In the genomic region with DNA sequence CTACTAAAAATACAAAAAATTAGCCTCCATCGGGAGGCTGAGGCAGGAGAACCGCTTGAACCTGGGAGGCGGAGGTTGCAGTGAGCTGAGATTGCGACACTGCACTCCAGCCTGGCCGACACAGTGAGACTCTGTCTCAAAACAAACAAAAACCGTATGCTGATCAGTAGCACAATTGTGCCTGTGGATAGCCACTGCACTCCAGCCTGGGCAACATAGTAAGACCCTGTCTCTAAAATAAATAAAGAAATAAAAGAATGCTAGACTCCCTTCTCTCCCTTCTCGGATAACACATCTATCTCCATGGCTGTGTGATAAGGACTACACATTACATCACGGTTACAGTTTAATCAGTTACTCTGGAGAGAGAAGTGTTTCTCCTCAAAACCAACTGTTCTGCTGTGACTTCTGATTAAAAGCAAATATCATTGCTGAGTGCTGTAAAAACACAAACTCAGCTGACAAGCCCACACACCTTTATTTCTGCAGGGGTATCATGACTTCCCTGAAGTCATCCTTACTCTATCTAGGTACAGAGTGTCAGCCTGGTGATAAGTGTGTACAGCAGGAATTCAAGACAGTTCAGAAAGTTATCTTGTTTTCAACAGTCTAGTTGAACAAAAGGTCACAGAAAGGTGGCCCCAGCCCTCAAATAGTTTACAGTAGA, we compare ENCODE assay signal across 1 cellular context.
TF ChIP-seq lines count a peak whose summit lies in the region.

No MANE protein-coding gene starts in this region.

TF ChIP-seq in HepG2, 621 proteins besides CTCF, POLR2A, EP300 and RAD21 (continued from another document and continues in another):
- TF ChIP-seq, protein P1, sequence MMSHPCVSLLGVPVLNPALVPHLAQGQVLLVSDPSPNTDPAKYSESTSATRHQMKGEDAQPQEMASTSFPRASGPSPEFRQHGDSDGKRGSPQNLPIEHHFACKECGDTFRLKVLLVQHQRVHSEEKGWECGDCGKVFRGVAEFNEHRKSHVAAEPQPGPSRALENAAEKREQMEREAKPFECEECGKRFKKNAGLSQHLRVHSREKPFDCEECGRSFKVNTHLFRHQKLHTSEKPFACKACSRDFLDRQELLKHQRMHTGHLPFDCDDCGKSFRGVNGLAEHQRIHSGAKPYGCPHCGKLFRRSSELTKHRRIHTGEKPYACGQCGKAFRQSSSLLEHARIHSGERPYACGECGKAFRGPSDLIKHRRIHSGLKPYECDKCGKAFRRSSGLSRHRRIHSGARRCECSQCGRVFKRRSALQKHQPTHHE (CRISPR knock-in tag; IDR thresholded peaks at IDR 0.05; ENCODE audit: borderline replicate concordance) = no peak
- peak; percentile 65 for TF ChIP-seq HDAC1 (CRISPR knock-in tag; IDR thresholded peaks at IDR 0.05)
- TF ChIP-seq POGZ (CRISPR knock-in tag; IDR thresholded peaks at IDR 0.05) = peak; percentile 78
- TF ChIP-seq SMAD3 (CRISPR knock-in tag; IDR thresholded peaks at IDR 0.05) = no peak
- TF ChIP-seq FOXC1 (CRISPR knock-in tag; IDR thresholded peaks at IDR 0.05; ENCODE audit: borderline replicate concordance) = no peak
- peak; percentile 58; the same call in 1 of the 2 replicates for TF ChIP-seq FOXJ3 (CRISPR knock-in tag; IDR thresholded peaks at IDR 0.05; ENCODE audit: borderline replicate concordance)
- TF ChIP-seq, protein P2, sequence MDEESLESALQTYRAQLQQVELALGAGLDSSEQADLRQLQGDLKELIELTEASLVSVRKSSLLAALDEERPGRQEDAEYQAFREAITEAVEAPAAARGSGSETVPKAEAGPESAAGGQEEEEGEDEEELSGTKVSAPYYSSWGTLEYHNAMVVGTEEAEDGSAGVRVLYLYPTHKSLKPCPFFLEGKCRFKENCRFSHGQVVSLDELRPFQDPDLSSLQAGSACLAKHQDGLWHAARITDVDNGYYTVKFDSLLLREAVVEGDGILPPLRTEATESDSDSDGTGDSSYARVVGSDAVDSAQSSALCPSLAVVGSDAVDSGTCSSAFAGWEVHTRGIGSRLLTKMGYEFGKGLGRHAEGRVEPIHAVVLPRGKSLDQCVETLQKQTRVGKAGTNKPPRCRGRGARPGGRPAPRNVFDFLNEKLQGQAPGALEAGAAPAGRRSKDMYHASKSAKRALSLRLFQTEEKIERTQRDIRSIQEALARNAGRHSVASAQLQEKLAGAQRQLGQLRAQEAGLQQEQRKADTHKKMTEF (CRISPR knock-in tag; IDR thresholded peaks at IDR 0.05) = peak; percentile 55; the same call in 1 of the 2 replicates
- TF ChIP-seq RBFOX2 (IDR thresholded peaks at IDR 0.05; ENCODE audit: low read depth, low read length) = no peak
- TF ChIP-seq GATAD2A (CRISPR knock-in tag; IDR thresholded peaks at IDR 0.05) = peak; percentile 24; the same call in 1 of the 2 replicates
- TF ChIP-seq ARNTL (CRISPR knock-in tag; IDR thresholded peaks at IDR 0.05) = no peak
- no peak for TF ChIP-seq ZNF207 (IDR thresholded peaks at IDR 0.05; ENCODE audit: borderline replicate concordance)
- TF ChIP-seq ZNF180 (CRISPR knock-in tag; IDR thresholded peaks at IDR 0.05; ENCODE audit: borderline replicate concordance, low read depth) = no peak
- TF ChIP-seq FIP1L1 (IDR thresholded peaks at IDR 0.05; ENCODE audit: borderline replicate concordance, insufficient read depth, low read depth, low read length) = no peak
- TF ChIP-seq RFX3 (CRISPR knock-in tag; IDR thresholded peaks at IDR 0.05) = no peak
- TF ChIP-seq FOXA1 (IDR thresholded peaks at IDR 0.05) = no peak
- peak; percentile 33; the same call in 1 of the 2 replicates for TF ChIP-seq FOXA1 (CRISPR knock-in tag; IDR thresholded peaks at IDR 0.05)
- no peak for TF ChIP-seq DMAP1 (CRISPR knock-in tag; IDR thresholded peaks at IDR 0.05)
- peak; percentile 37; the same call in 1 of the 2 replicates for TF ChIP-seq CHD4 (IDR thresholded peaks at IDR 0.05; ENCODE audit: borderline replicate concordance, low read length)
- no peak for TF ChIP-seq ATM (IDR thresholded peaks at IDR 0.05; ENCODE audit: borderline replicate concordance)
- no peak for TF ChIP-seq ZFYVE20 (CRISPR knock-in tag; IDR thresholded peaks at IDR 0.05; ENCODE audit: borderline replicate concordance, low read depth)
- no peak for TF ChIP-seq ZNF138 (CRISPR knock-in tag; IDR thresholded peaks at IDR 0.05; ENCODE audit: low read depth)
- no peak for TF ChIP-seq ATRX (CRISPR knock-in tag; IDR thresholded peaks at IDR 0.05; ENCODE audit: borderline replicate concordance)
- peak; percentile 70; the same call in 1 of the 2 replicates for TF ChIP-seq NAIF1 (CRISPR knock-in tag; IDR thresholded peaks at IDR 0.05; ENCODE audit: borderline replicate concordance)
- no peak for TF ChIP-seq ZNF772 (CRISPR knock-in tag; IDR thresholded peaks at IDR 0.05)
- no peak for TF ChIP-seq HES4 (CRISPR knock-in tag; IDR thresholded peaks at IDR 0.05; ENCODE audit: borderline replicate concordance)
- TF ChIP-seq, protein P3, sequence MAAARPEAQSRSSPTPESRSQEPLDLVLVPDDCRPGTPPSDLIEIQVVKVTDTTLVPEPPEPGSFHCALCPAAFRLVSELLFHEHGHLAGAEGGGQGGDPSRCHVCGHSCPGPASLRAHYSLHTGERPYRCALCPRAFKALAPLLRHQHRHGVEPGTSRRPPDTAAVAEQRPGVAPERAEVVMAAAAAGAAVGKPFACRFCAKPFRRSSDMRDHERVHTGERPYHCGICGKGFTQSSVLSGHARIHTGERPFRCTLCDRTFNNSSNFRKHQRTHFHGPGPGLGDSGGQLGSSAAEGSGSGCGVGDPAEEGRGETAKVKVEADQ (CRISPR knock-in tag; IDR thresholded peaks at IDR 0.05; ENCODE audit: borderline replicate concordance) = no peak
- no peak for TF ChIP-seq RXRB (CRISPR knock-in tag; IDR thresholded peaks at IDR 0.05; ENCODE audit: borderline replicate concordance)
- TF ChIP-seq ZNF460 (CRISPR knock-in tag; IDR thresholded peaks at IDR 0.05; ENCODE audit: borderline replicate concordance) = peak; percentile 70; the same call in 1 of the 2 replicates
- no peak for TF ChIP-seq ZNF766 (CRISPR knock-in tag; IDR thresholded peaks at IDR 0.05; ENCODE audit: borderline replicate concordance)
- 0 out of 2 replicates have a peak, but pooled peaks have one; percentile 22 for TF ChIP-seq SMYD3 (CRISPR knock-in tag; IDR thresholded peaks at IDR 0.05)
- TF ChIP-seq KDM5A (IDR thresholded peaks at IDR 0.05; ENCODE audit: borderline replicate concordance, low read length) = no peak
- no peak for TF ChIP-seq NFIB (CRISPR knock-in tag; IDR thresholded peaks at IDR 0.05; ENCODE audit: borderline replicate concordance)
- TF ChIP-seq WIZ (CRISPR knock-in tag; IDR thresholded peaks at IDR 0.05) = no peak
- no peak for TF ChIP-seq ELF3 (CRISPR knock-in tag; IDR thresholded peaks at IDR 0.05)
- TF ChIP-seq KMT2A (CRISPR knock-in tag; IDR thresholded peaks at IDR 0.05) = no peak
- 0 out of 2 replicates have a peak, but pooled peaks have one; percentile 39 for TF ChIP-seq ZNF12 (CRISPR knock-in tag; IDR thresholded peaks at IDR 0.05)
- peak; percentile 94 for TF ChIP-seq RCOR2 (CRISPR knock-in tag; IDR thresholded peaks at IDR 0.05)
- no peak for TF ChIP-seq ZSCAN30 (CRISPR knock-in tag; IDR thresholded peaks at IDR 0.05)
- TF ChIP-seq, protein P4, sequence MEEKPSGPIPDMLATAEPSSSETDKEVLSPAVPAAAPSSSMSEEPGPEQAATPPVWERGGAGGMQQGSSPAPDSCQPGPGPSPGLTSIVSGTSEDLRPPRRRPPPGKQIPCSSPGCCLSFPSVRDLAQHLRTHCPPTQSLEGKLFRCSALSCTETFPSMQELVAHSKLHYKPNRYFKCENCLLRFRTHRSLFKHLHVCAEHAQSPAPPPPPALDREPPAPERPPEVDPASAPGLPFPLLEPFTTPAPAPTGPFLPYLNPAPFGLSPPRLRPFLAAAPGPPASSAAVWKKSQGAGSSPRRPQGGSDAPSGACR (CRISPR knock-in tag; IDR thresholded peaks at IDR 0.05) = no peak
- TF ChIP-seq, protein P5, sequence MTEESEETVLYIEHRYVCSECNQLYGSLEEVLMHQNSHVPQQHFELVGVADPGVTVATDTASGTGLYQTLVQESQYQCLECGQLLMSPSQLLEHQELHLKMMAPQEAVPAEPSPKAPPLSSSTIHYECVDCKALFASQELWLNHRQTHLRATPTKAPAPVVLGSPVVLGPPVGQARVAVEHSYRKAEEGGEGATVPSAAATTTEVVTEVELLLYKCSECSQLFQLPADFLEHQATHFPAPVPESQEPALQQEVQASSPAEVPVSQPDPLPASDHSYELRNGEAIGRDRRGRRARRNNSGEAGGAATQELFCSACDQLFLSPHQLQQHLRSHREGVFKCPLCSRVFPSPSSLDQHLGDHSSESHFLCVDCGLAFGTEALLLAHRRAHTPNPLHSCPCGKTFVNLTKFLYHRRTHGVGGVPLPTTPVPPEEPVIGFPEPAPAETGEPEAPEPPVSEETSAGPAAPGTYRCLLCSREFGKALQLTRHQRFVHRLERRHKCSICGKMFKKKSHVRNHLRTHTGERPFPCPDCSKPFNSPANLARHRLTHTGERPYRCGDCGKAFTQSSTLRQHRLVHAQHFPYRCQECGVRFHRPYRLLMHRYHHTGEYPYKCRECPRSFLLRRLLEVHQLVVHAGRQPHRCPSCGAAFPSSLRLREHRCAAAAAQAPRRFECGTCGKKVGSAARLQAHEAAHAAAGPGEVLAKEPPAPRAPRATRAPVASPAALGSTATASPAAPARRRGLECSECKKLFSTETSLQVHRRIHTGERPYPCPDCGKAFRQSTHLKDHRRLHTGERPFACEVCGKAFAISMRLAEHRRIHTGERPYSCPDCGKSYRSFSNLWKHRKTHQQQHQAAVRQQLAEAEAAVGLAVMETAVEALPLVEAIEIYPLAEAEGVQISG (CRISPR knock-in tag; IDR thresholded peaks at IDR 0.05) = 0 out of 2 replicates have a peak, but pooled peaks have one; percentile 34
- TF ChIP-seq, protein P6, sequence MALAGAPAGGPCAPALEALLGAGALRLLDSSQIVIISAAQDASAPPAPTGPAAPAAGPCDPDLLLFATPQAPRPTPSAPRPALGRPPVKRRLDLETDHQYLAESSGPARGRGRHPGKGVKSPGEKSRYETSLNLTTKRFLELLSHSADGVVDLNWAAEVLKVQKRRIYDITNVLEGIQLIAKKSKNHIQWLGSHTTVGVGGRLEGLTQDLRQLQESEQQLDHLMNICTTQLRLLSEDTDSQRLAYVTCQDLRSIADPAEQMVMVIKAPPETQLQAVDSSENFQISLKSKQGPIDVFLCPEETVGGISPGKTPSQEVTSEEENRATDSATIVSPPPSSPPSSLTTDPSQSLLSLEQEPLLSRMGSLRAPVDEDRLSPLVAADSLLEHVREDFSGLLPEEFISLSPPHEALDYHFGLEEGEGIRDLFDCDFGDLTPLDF (CRISPR knock-in tag; IDR thresholded peaks at IDR 0.05) = no peak
- 0 out of 2 replicates have a peak, but pooled peaks have one; percentile 36 for TF ChIP-seq HOXA3 (CRISPR knock-in tag; IDR thresholded peaks at IDR 0.05)
- TF ChIP-seq, protein P7, sequence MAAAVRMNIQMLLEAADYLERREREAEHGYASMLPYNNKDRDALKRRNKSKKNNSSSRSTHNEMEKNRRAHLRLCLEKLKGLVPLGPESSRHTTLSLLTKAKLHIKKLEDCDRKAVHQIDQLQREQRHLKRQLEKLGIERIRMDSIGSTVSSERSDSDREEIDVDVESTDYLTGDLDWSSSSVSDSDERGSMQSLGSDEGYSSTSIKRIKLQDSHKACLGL (CRISPR knock-in tag; IDR thresholded peaks at IDR 0.05) = no peak
- TF ChIP-seq ZNF619 (CRISPR knock-in tag; IDR thresholded peaks at IDR 0.05) = no peak
- TF ChIP-seq, protein P8, sequence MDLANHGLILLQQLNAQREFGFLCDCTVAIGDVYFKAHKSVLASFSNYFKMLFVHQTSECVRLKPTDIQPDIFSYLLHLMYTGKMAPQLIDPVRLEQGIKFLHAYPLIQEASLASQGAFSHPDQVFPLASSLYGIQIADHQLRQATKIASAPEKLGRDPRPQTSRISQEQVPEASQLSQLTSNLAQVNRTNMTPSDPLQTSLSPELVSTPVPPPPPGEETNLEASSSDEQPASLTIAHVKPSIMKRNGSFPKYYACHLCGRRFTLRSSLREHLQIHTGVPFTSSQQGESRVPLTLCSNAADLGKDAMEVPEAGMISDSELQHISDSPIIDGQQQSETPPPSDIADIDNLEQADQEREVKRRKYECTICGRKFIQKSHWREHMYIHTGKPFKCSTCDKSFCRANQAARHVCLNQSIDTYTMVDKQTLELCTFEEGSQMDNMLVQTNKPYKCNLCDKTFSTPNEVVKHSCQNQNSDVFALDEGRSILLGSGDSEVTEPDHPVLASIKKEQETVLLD (CRISPR knock-in tag; IDR thresholded peaks at IDR 0.05; ENCODE audit: low read depth) = no peak
- TF ChIP-seq, protein P9, sequence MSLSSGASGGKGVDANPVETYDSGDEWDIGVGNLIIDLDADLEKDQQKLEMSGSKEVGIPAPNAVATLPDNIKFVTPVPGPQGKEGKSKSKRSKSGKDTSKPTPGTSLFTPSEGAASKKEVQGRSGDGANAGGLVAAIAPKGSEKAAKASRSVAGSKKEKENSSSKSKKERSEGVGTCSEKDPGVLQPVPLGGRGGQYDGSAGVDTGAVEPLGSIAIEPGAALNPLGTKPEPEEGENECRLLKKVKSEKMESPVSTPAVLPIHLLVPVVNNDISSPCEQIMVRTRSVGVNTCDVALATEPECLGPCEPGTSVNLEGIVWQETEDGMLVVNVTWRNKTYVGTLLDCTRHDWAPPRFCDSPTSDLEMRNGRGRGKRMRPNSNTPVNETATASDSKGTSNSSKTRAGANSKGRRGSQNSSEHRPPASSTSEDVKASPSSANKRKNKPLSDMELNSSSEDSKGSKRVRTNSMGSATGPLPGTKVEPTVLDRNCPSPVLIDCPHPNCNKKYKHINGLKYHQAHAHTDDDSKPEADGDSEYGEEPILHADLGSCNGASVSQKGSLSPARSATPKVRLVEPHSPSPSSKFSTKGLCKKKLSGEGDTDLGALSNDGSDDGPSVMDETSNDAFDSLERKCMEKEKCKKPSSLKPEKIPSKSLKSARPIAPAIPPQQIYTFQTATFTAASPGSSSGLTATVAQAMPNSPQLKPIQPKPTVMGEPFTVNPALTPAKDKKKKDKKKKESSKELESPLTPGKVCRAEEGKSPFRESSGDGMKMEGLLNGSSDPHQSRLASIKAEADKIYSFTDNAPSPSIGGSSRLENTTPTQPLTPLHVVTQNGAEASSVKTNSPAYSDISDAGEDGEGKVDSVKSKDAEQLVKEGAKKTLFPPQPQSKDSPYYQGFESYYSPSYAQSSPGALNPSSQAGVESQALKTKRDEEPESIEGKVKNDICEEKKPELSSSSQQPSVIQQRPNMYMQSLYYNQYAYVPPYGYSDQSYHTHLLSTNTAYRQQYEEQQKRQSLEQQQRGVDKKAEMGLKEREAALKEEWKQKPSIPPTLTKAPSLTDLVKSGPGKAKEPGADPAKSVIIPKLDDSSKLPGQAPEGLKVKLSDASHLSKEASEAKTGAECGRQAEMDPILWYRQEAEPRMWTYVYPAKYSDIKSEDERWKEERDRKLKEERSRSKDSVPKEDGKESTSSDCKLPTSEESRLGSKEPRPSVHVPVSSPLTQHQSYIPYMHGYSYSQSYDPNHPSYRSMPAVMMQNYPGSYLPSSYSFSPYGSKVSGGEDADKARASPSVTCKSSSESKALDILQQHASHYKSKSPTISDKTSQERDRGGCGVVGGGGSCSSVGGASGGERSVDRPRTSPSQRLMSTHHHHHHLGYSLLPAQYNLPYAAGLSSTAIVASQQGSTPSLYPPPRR (CRISPR knock-in tag; IDR thresholded peaks at IDR 0.05; ENCODE audit: borderline replicate concordance) = 0 out of 2 replicates have a peak, but pooled peaks have one; percentile 37
- no peak for TF ChIP-seq TOE1 (CRISPR knock-in tag; IDR thresholded peaks at IDR 0.05)
- no peak for TF ChIP-seq ZNF451 (CRISPR knock-in tag; IDR thresholded peaks at IDR 0.05)
- TF ChIP-seq PAF1 (CRISPR knock-in tag; IDR thresholded peaks at IDR 0.05) = no peak
- peak; percentile 56 for TF ChIP-seq THAP11 (CRISPR knock-in tag; IDR thresholded peaks at IDR 0.05)
- no peak for TF ChIP-seq SOX13 (IDR thresholded peaks at IDR 0.05)
- TF ChIP-seq SOX13 (CRISPR knock-in tag; conservative IDR thresholded peaks at IDR 0.05 in 1 of 2, IDR thresholded peaks at IDR 0.05 in 1 of 2) = peak in 1 of 2 experiments; percentile 42; a peak in 1 of 4 replicates
- no peak for TF ChIP-seq ZBTB7B (CRISPR knock-in tag; IDR thresholded peaks at IDR 0.05)
- no peak for TF ChIP-seq HOXD1 (CRISPR knock-in tag; IDR thresholded peaks at IDR 0.05)
- 0 out of 2 replicates have a peak, but pooled peaks have one; percentile 12 for TF ChIP-seq ZNF205 (CRISPR knock-in tag; IDR thresholded peaks at IDR 0.05)
